Comparison of ENCODE assay signal across 9 cellular contexts in genomic region chr5:108924457-108924961, GRCh38.
DNase-seq lines count a peak whose midpoint lies in the region; ATAC-seq and TF ChIP-seq lines count a peak whose summit lies in the region.
"Had no signal": no experiment of that assay in that cellular context is flagged by ENCODE, and none has a peak within 500 bp of the region (broad histone marks: within the 10 kb centered on the region; RNA-seq: fewer than 3 reads in every experiment).

No MANE protein-coding gene starts in this region.

- CTCF ChIA-PET in mammary epithelial cell (lab: Charles Lee; ENCODE audit: low non-redundant PET): no interaction called here

- H3K4me2 ChIP-seq in mammary epithelial cell (ENCODE audit: insufficient read depth, low read depth, low read length): no peak overlapping the region

- H3K9me3 ChIP-seq in iPS-15b (ENCODE audit: control insufficient read depth, insufficient read depth, low read length) (no peaks in the 10 kb centered on the region), mammary epithelial cell (replicated peaks; ENCODE audit: insufficient read depth, low read length) (no peaks in the 10 kb centered on the region)

- in situ Hi-C loops in mammary epithelial cell (cut with MboI; ENCODE audit: low sequenced_read_pairs in 2 of 2): no loop called here

- no peaks in the 10 kb centered on the region for H3K27me3 ChIP-seq in iPS-15b (ENCODE audit: control insufficient read depth, insufficient read depth, low read length)
- no peaks in the 10 kb centered on the region for H3K27me3 ChIP-seq in mammary epithelial cell (ENCODE audit: insufficient read depth, low read length)

- 100% methylated on average over 3 of the region's 3 CpGs for WGBS in mammary epithelial cell (ENCODE audit: low coverage, missing lambda C conversion rate)

- BruUV-seq in mammary epithelial cell (replicated peaks; lab: Mats Ljungman, UMichigan): no TSS peak

- intact Hi-C loops in mammary epithelial cell (cut with micrococcal nuclease): loop anchor here (10.0 kb wide), 2 partner anchors 490 to 550 kb away; no protein-coding TSS in a partner anchor

- peak; percentile 25 for DNase-seq in DMS53 (lab: John Stamatoyannopoulos, UW)
- DNase-seq in DMS53 treated with DMSO at 0.1 percent for 48 hours (lab: John Stamatoyannopoulos, UW; ENCODE audit: unreplicated experiment): no peak
- peak; percentile 15 for DNase-seq in HCEC 1CT
- DNase-seq in RKO (ENCODE audit: low spot score): peak; percentile 31
- no peak for DNase-seq in mammary epithelial cell
- DNase-seq in dedifferentiated amniotic fluid mesenchymal stem cell (ENCODE audit: extremely low spot score): no peak
- DNase-seq: activated CD4-positive, alpha-beta T cell treated with anti-CD3 and anti-CD28 coated beads, Interleukin-2, amount 50 U/mL, for 1 hour had no signal

- H3K9ac ChIP-seq in iPS-15b (ENCODE audit: low read depth, low read length): no peak overlapping the region
- H3K9ac ChIP-seq in mammary epithelial cell (ENCODE audit: insufficient read depth, low read length): no peak overlapping the region

- H3K4me3 ChIP-seq in iPS-15b (ENCODE audit: low read depth, low read length) (peak overlapping the region; percentile 35), mammary epithelial cell (replicated peaks in 1 of 3; ENCODE audit: insufficient read depth in 1 of 3, low read depth in 2 of 3, low read length in 3 of 3) (no peak overlapping the region)

- H3K4me1 ChIP-seq in iPS-15b (ENCODE audit: control insufficient read depth, insufficient read depth, low read length) (peaks cover 3% of the 10 kb centered on the region), mammary epithelial cell (ENCODE audit: insufficient read depth, low read length) (no peaks in the 10 kb centered on the region)

- H3K36me3 ChIP-seq in iPS-15b (ENCODE audit: control insufficient read depth, insufficient read depth, low read length) (no peaks in the 10 kb centered on the region), mammary epithelial cell (ENCODE audit: insufficient read depth, low read length) (no peaks in the 10 kb centered on the region)

- no peaks in the 10 kb centered on the region for H4K20me1 ChIP-seq in mammary epithelial cell (ENCODE audit: insufficient read depth, low read length)

- dilution Hi-C loops in mammary epithelial cell (cut with HindIII; ENCODE audit: low sequenced_read_pairs): no loop called here

- no peak overlapping the region for H3K27ac ChIP-seq in mammary epithelial cell (ENCODE audit: insufficient read depth, low read depth, low read length)

- no peak for ATAC-seq in GM18498 (IDR thresholded peaks at IDR 0.05; ENCODE audit: unreplicated experiment)

- H2AFZ ChIP-seq in mammary epithelial cell (ENCODE audit: low read depth, low read length): no peak overlapping the region

- TF ChIP-seq CTCF in mammary epithelial cell (conservative IDR thresholded peaks at IDR 0.05 in 1 of 2, IDR thresholded peaks at IDR 0.05 in 1 of 2; ENCODE audit: extremely low read depth in 1 of 2, insufficient read depth in 1 of 2, low read depth in 1 of 2, low read length in 2 of 2): peak in 1 of 2 donors; percentile 3

- H3K79me2 ChIP-seq in mammary epithelial cell (ENCODE audit: insufficient read depth, low read length): no peaks in the 10 kb centered on the region

Comparison
In these comparisons a context has a peak if more than half of its experiments do, and no peak if none do; other contexts are left out.
1. DNase-seq: peak in DMS53 (single experiment), HCEC 1CT (single experiment) and RKO (single experiment); none in DMS53 treated with DMSO at 0.1 percent for 48 hours (single experiment), mammary epithelial cell (single experiment) and dedifferentiated amniotic fluid mesenchymal stem cell (single experiment).